Comparison of ENCODE assay signal across 1 cellular context in the genomic region with DNA sequence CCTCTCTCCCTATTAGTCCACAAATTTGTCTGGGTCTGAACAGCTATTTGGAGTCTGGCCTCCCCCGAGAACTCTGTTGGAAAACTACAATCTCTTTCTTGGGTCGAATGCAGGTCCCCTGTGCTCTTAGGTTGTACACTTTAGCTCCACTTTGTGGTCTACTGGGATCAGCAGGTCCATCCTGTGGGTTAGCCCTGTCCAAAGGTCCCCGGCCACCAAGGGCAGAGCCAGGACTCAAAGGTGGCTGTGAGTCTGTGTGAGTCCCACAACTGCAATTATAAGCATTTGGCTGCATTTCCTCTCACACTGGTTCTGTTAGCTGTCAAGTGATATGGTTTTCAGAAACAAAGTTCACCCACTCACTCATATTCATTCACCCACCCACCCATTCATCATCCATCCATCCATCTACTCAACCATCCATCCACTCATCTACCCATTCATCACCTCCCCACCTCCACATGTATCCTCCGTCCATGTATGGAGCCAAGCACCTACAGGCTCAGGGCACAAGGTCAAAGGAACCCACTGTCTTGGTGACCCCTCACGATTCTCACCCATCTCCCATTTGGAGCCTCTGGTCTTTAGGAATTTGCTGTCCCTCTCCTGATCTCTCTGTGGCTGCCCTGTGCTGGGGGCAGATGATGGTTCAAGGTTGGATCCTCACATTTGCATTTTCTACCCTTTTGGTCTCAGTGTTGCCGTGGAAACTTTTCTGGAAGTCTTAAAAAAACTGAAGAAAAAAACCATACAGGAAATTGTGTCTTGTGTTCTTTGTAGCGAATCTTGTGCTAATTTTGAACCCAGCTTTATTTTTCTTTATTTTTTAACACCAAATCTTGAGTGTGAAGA.
TF ChIP-seq lines count a peak whose summit lies in the region.

No MANE protein-coding gene starts in this region.

TF ChIP-seq in GM23338, 12 proteins besides CTCF, POLR2A, EP300 and RAD21:
- TF ChIP-seq, protein P1, sequence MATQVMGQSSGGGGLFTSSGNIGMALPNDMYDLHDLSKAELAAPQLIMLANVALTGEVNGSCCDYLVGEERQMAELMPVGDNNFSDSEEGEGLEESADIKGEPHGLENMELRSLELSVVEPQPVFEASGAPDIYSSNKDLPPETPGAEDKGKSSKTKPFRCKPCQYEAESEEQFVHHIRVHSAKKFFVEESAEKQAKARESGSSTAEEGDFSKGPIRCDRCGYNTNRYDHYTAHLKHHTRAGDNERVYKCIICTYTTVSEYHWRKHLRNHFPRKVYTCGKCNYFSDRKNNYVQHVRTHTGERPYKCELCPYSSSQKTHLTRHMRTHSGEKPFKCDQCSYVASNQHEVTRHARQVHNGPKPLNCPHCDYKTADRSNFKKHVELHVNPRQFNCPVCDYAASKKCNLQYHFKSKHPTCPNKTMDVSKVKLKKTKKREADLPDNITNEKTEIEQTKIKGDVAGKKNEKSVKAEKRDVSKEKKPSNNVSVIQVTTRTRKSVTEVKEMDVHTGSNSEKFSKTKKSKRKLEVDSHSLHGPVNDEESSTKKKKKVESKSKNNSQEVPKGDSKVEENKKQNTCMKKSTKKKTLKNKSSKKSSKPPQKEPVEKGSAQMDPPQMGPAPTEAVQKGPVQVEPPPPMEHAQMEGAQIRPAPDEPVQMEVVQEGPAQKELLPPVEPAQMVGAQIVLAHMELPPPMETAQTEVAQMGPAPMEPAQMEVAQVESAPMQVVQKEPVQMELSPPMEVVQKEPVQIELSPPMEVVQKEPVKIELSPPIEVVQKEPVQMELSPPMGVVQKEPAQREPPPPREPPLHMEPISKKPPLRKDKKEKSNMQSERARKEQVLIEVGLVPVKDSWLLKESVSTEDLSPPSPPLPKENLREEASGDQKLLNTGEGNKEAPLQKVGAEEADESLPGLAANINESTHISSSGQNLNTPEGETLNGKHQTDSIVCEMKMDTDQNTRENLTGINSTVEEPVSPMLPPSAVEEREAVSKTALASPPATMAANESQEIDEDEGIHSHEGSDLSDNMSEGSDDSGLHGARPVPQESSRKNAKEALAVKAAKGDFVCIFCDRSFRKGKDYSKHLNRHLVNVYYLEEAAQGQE (IDR thresholded peaks at IDR 0.05; ENCODE audit: unreplicated experiment): no peak
- TF ChIP-seq NANOG (IDR thresholded peaks at IDR 0.05; ENCODE audit: borderline replicate concordance) (no peak), ZNF114 (CRISPR knock-in tag; IDR thresholded peaks at IDR 0.05) (no peak)
